In the genomic region with DNA sequence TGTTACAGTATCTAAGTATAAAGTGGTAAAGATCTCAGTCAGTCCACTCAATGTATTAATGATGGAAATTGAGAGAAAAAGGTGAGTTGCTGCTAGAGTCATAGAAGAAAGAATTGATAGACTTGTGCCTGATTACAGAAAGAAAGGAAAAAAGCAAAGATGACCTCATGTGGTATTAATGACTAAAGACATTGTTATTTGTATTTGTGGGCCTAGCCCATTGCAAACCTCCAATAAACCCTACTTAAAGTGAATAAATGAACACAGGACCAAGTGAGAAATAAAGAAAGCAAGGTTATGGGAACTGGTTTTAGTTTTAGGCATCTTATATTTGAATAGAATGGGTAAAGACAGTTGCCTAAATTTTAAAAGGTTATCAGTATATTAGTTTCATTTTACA, we compare ENCODE assay signal across 19 cellular contexts.
DNase-seq lines count a peak whose midpoint lies in the region; ATAC-seq, FAIRE-seq and TF ChIP-seq lines count a peak whose summit lies in the region.
"Had no signal": no experiment of that assay in that cellular context is flagged by ENCODE, and none has a peak within 500 bp of the region (broad histone marks: within the 10 kb centered on the region; RNA-seq: fewer than 3 reads in every experiment).

No MANE protein-coding gene starts in this region.

- no peak overlapping the region for H2BK20ac ChIP-seq in IMR-90 (ENCODE audit: low read depth, low read length)

- no peak overlapping the region for H3K23ac ChIP-seq in IMR-90 (ENCODE audit: low read depth, low read length)

- H3K9ac ChIP-seq in IMR-90 (ENCODE audit: low read depth, low read length) = no peak overlapping the region
- H3K9ac ChIP-seq: KMS-11 had no signal

- no TSS peak for BruUV-seq in IMR-90 (replicated peaks; lab: Mats Ljungman, UMichigan)

- no peak overlapping the region for H4K91ac ChIP-seq in IMR-90 (ENCODE audit: insufficient read depth, low read depth, low read length)

- no peak overlapping the region for H3K18ac ChIP-seq in IMR-90 (ENCODE audit: low read depth, low read length)

- dilution Hi-C loops in IMR-90 (cut with HindIII; ENCODE audit: low sequenced_read_pairs, unreplicated experiment) = no loop called here

- H3K36me3 ChIP-seq in IMR-90 (ENCODE audit: control insufficient read depth, insufficient read depth, low read length) = no peaks in the 10 kb centered on the region

- no peak for TF ChIP-seq POLR2A in IMR-90 (IDR thresholded peaks at IDR 0.05; ENCODE audit: low read depth, low read length)

- H3K56ac ChIP-seq in IMR-90 (ENCODE audit: extremely low read depth, insufficient read depth, low read length) = no peak overlapping the region

- no peak overlapping the region for H4K5ac ChIP-seq in IMR-90 (ENCODE audit: low read depth, low read length)

- no peak overlapping the region for H2AK9ac ChIP-seq in IMR-90 (replicated peaks; ENCODE audit: low read depth, low read length, poor library complexity)

- no peaks in the 10 kb centered on the region for H3K9me1 ChIP-seq in IMR-90 (ENCODE audit: insufficient read depth, low read length)

- ATAC-seq in IMR-90 (ENCODE audit: low read depth) = no peak
- ATAC-seq in foreskin keratinocyte = peak; percentile 80
- no peak for ATAC-seq in Right ventricle myocardium inferior
- no peak for ATAC-seq in HG03280 (IDR thresholded peaks at IDR 0.05; ENCODE audit: unreplicated experiment)
- ATAC-seq: GM23338 had no signal

- no peak overlapping the region for H2BK120ac ChIP-seq in IMR-90 (ENCODE audit: low read depth, low read length)

- no peak overlapping the region for H3K27ac ChIP-seq in IMR-90 (ENCODE audit: insufficient read depth, low read length)
- H3K27ac ChIP-seq in foreskin keratinocyte = no peak overlapping the region
- H3K27ac ChIP-seq: C4-2B, KMS-11, SJSA1 had no signal

- H2AK5ac ChIP-seq in IMR-90 (ENCODE audit: low read depth, low read length) = no peak overlapping the region

- no peak overlapping the region for H2BK15ac ChIP-seq in IMR-90 (ENCODE audit: low read depth, low read length)

- CTCF ChIA-PET in IMR-90 (lab: Yijun Ruan, JAX) = no interaction called here

- no peaks in the 10 kb centered on the region for H3K9me3 ChIP-seq in IMR-90 (ENCODE audit: control insufficient read depth, insufficient read depth, low read length)
- H3K9me3 ChIP-seq: SJSA1 had no signal

- H4K8ac ChIP-seq in IMR-90 (ENCODE audit: low read depth in 2 of 2, low read length in 2 of 2) = no peak overlapping the region

- no peaks in the 10 kb centered on the region for H3K27me3 ChIP-seq in IMR-90 (ENCODE audit: control insufficient read depth, insufficient read depth, low read length)
- H3K27me3 ChIP-seq in foreskin keratinocyte = no peaks in the 10 kb centered on the region
- H3K27me3 ChIP-seq: SJSA1 had no signal

- DNase-seq in D721Med (ENCODE audit: insufficient read length, low spot score) (no peak), IMR-90 (peak; percentile 20), astrocyte of the spinal cord (ENCODE audit: low read depth, low spot score) (peak; percentile 19), foreskin keratinocyte (peak; percentile 20 to 67), Right ventricle myocardium inferior (ENCODE audit: missing footprints) (no peak), amygdala (lab: John Stamatoyannopoulos, UW) (no peak), H4 (ENCODE audit: low spot score) (no peak)
- DNase-seq: MM.1S, NCI-H1105 treated with DMSO at 0.1 percent for 48 hours, NCI-H187 treated with DMSO at 0.1 percent for 48 hours, NCI-H774 had no signal

- H4K20me1 ChIP-seq in IMR-90 (ENCODE audit: insufficient read depth, low read length) = no peaks in the 10 kb centered on the region

- intact Hi-C loops in IMR-90 (cut with micrococcal nuclease) = no loop called here
- intact Hi-C loops in Right ventricle myocardium inferior (cut with DNase I) = no loop called here

- H2AFZ ChIP-seq in IMR-90 (replicated peaks; ENCODE audit: low read length, poor library complexity) = no peak overlapping the region
- H2AFZ ChIP-seq: GM23338 had no signal

- no peak for TF ChIP-seq RAD21 in IMR-90 (IDR thresholded peaks at IDR 0.05; ENCODE audit: low read length)

- TF ChIP-seq CTCF in D721Med (IDR thresholded peaks at IDR 0.05; ENCODE audit: insufficient read depth, missing control alignments) (no peak), IMR-90 (conservative IDR thresholded peaks at IDR 0.05; ENCODE audit: low read depth, low read length) (no peak), astrocyte of the spinal cord (IDR thresholded peaks at IDR 0.05; ENCODE audit: low read depth, low read length) (no peak), foreskin keratinocyte (conservative IDR thresholded peaks at IDR 0.05) (no peak)

- in situ Hi-C loops in IMR-90 (cut with MboI; ENCODE audit: low sequenced_read_pairs) (no loop called here), astrocyte of the spinal cord (cut with HindIII; ENCODE audit: low sequenced_read_pairs) (no loop called here)

- peak; percentile 68 for FAIRE-seq in D721Med (lab: Jason Lieb, UNC)
- FAIRE-seq: G401.6, GM12891, RCC 7860 had no signal

- H3K4me2 ChIP-seq in IMR-90 (ENCODE audit: low read depth, low read length) = no peak overlapping the region
- H3K4me2 ChIP-seq: GM23338, KMS-11 had no signal

- H2BK5ac ChIP-seq in IMR-90 (ENCODE audit: low read depth, low read length, poor library complexity, severe bottlenecking) = no peak overlapping the region

- H3K4ac ChIP-seq in IMR-90 (ENCODE audit: low read depth, low read length) = no peak overlapping the region

- POLR2A ChIA-PET in IMR-90 (lab: Charles Lee; ENCODE audit: unreplicated experiment) = no interaction called here

- H3K4me3 ChIP-seq in IMR-90 (ENCODE audit: insufficient read depth, low read depth, low read length) (no peak overlapping the region), astrocyte of the spinal cord (ENCODE audit: low read depth, low read length) (no peak overlapping the region)
- H3K4me3 ChIP-seq: GM23338, SJSA1 had no signal

- H3K14ac ChIP-seq in IMR-90 (replicated peaks; ENCODE audit: low read depth, low read length) = no peak overlapping the region

- H3K4me1 ChIP-seq in IMR-90 (ENCODE audit: control insufficient read depth, insufficient read depth, low read length) (no peaks in the 10 kb centered on the region), foreskin keratinocyte (peaks cover 9% of the 10 kb centered on the region)
- H3K4me1 ChIP-seq: SJSA1 had no signal

- H3K79me1 ChIP-seq in IMR-90 (ENCODE audit: low read depth in 1 of 2, low read length in 2 of 2) = no peaks in the 10 kb centered on the region

TF ChIP-seq in IMR-90, 13 proteins besides CTCF, POLR2A, EP300 and RAD21:
- TF ChIP-seq CEBPB (IDR thresholded peaks at IDR 0.05; ENCODE audit: low read depth, low read length) (no peak), MAFK (IDR thresholded peaks at IDR 0.05; ENCODE audit: low read depth, low read length) (no peak), BHLHE40 (IDR thresholded peaks at IDR 0.05; ENCODE audit: low read depth, low read length) (no peak), RCOR1 (IDR thresholded peaks at IDR 0.05; ENCODE audit: insufficient replicate concordance, low read length) (no peak), MXI1 (IDR thresholded peaks at IDR 0.05; ENCODE audit: borderline replicate concordance, low read depth, low read length) (no peak), SMC3 (IDR thresholded peaks at IDR 0.05; ENCODE audit: low read depth, low read length) (no peak), MAZ (IDR thresholded peaks at IDR 0.05; ENCODE audit: borderline replicate concordance, low read depth, low read length) (no peak), NFE2L2 (IDR thresholded peaks at IDR 0.05; ENCODE audit: low read depth, low read length) (no peak), CHD1 (IDR thresholded peaks at IDR 0.05; ENCODE audit: low read depth, low read length) (no peak), RFX5 (IDR thresholded peaks at IDR 0.05; ENCODE audit: low read depth, low read length) (no peak), FOS (IDR thresholded peaks at IDR 0.05; ENCODE audit: low read depth, low read length) (no peak)
- TF ChIP-seq, protein P1, sequence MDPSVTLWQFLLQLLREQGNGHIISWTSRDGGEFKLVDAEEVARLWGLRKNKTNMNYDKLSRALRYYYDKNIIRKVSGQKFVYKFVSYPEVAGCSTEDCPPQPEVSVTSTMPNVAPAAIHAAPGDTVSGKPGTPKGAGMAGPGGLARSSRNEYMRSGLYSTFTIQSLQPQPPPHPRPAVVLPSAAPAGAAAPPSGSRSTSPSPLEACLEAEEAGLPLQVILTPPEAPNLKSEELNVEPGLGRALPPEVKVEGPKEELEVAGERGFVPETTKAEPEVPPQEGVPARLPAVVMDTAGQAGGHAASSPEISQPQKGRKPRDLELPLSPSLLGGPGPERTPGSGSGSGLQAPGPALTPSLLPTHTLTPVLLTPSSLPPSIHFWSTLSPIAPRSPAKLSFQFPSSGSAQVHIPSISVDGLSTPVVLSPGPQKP (IDR thresholded peaks at IDR 0.05; ENCODE audit: borderline replicate concordance, low read depth, low read length) = no peak
- TF ChIP-seq, protein P2, sequence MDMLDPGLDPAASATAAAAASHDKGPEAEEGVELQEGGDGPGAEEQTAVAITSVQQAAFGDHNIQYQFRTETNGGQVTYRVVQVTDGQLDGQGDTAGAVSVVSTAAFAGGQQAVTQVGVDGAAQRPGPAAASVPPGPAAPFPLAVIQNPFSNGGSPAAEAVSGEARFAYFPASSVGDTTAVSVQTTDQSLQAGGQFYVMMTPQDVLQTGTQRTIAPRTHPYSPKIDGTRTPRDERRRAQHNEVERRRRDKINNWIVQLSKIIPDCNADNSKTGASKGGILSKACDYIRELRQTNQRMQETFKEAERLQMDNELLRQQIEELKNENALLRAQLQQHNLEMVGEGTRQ (IDR thresholded peaks at IDR 0.05; ENCODE audit: low read depth, low read length) = no peak

Comparison
In these comparisons a context has a peak if more than half of its experiments do, and no peak if none do; other contexts are left out.
1. DNase-seq: peak in IMR-90 (single experiment), astrocyte of the spinal cord (single experiment) and foreskin keratinocyte (2 of 2); none in D721Med (single experiment), Right ventricle myocardium inferior (single experiment), amygdala (0 of 56) and H4 (single experiment).